In the genomic region with DNA sequence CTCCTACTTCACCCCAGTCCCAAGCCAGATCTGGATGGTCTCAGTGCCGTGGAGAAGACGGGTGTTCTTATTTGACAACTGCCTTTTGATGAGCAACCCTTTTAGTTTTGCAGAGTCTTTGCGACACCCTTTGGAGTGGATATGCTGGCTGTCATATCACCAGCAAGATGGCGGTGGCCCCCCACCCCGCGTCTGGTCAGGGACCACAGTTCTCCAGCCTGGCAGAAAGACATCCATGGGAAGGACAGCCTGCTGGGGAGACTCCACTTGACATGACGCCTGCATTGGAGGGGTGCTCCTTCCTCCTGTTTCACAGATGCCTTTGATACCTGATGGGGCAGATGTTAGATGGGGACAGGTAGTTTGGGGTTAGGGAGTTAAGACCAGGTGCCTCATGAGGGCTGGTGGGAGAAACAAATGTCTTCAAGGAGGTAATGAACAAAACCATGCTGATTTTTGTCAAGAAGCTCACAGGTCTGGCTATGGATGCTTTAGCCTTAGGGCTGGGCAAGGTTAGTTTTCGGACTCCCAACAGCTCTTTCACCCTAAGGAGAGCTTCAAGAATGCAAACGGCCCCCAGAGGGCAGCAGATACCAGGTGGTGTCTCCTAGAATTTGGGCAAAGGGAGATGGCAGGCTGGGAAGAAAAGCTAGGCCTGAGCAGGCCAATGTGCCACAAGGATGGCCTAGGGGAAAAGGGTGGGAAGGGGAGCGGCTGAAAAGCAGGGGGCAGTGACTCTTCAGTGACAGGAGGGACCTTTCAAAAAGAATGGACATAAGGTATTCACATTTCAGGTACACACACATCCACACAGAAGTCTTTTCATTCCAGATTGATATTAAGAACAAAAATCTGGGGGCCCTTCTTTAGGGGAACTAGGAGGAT, we compare ENCODE assay signal across 9 cellular contexts.
A peak's percentile ranks its signal among the peaks of the same experiment; 100 is the strongest.
DNase-seq lines count a peak whose midpoint lies in the region; ATAC-seq, FAIRE-seq and TF ChIP-seq lines count a peak whose summit lies in the region.
"Had no signal": no experiment of that assay in that cellular context is flagged by ENCODE, and none has a peak within 500 bp of the region (broad histone marks: within the 10 kb centered on the region; RNA-seq: fewer than 3 reads in every experiment).

No MANE protein-coding gene starts in this region.

- no peaks in the 10 kb centered on the region for H3K9me3 Mint-ChIP-seq in activated CD4-positive, alpha-beta memory T cell treated with anti-CD3 and anti-CD28 coated beads for 36 hours

- H4K20me1 ChIP-seq in MM.1S (ENCODE audit: insufficient read depth, low read length): no peaks in the 10 kb centered on the region
- H4K20me1 ChIP-seq: BLaER1 had no signal

- no peaks in the 10 kb centered on the region for H3K4me1 ChIP-seq in MM.1S (ENCODE audit: low read length)
- H3K4me1 ChIP-seq in prostate gland (replicated peaks): no peaks in the 10 kb centered on the region

- no peak for FAIRE-seq in RCC 7860 (lab: Jason Lieb, UNC)

- POLR2A ChIA-PET in activated CD4-positive, alpha-beta memory T cell treated with anti-CD3 and anti-CD28 coated beads for 36 hours (lab: Charles Lee): no interaction called here

- H3F3A ChIP-seq in MM.1S (ENCODE audit: insufficient read depth, low read length): no peaks in the 10 kb centered on the region

- no peak for ATAC-seq in GM18909 (IDR thresholded peaks at IDR 0.05; ENCODE audit: poor library complexity, unreplicated experiment)

- H3K27ac ChIP-seq in MM.1S (ENCODE audit: low read length): no peak overlapping the region
- H3K27ac ChIP-seq in prostate gland: no peak overlapping the region
- H3K27ac ChIP-seq: BLaER1 had no signal

- no peaks in the 10 kb centered on the region for H3K9me2 ChIP-seq in MM.1S (replicated peaks; ENCODE audit: insufficient read depth, low read length)

- intact Hi-C loops in activated CD4-positive, alpha-beta memory T cell treated with anti-CD3 and anti-CD28 coated beads for 36 hours (cut with micrococcal nuclease): loop anchor here (5.0 kb wide), 1 partner anchor 384 kb away; no protein-coding TSS in a partner anchor
- intact Hi-C loops in prostate gland (cut with DNase I): no loop called here

- H3K27ac Mint-ChIP-seq in activated CD4-positive, alpha-beta memory T cell treated with anti-CD3 and anti-CD28 coated beads for 36 hours: no peak overlapping the region

- no peaks in the 10 kb centered on the region for H3K27me3 ChIP-seq in MM.1S (replicated peaks; ENCODE audit: insufficient read depth, low read length)
- H3K27me3 ChIP-seq in prostate gland (replicated peaks; ENCODE audit: insufficient read depth): no peaks in the 10 kb centered on the region
- H3K27me3 ChIP-seq: BLaER1 had no signal

- H3K4me3 Mint-ChIP-seq in activated CD4-positive, alpha-beta memory T cell treated with anti-CD3 and anti-CD28 coated beads for 36 hours: no peak overlapping the region

- TF ChIP-seq CTCF in MM.1S (IDR thresholded peaks at IDR 0.05; ENCODE audit: low read length) (peak; percentile 50), fibroblast of the aortic adventitia (IDR thresholded peaks at IDR 0.05; ENCODE audit: insufficient read depth, low read length) (peak; percentile 62), prostate gland (IDR thresholded peaks at IDR 0.05) (peak in 3 of 4 experiments; percentile 39 to 43 (median 40))

- H3K36me3 ChIP-seq in MM.1S (replicated peaks; ENCODE audit: insufficient read depth, low read length): no peaks in the 10 kb centered on the region
- no peaks in the 10 kb centered on the region for H3K36me3 ChIP-seq in prostate gland

- peaks cover 10% of the 10 kb centered on the region for H3K36me3 Mint-ChIP-seq in activated CD4-positive, alpha-beta memory T cell treated with anti-CD3 and anti-CD28 coated beads for 36 hours

- no peaks in the 10 kb centered on the region for H3K9me3 ChIP-seq in MM.1S (replicated peaks; ENCODE audit: insufficient read depth, low read length)
- H3K9me3 ChIP-seq in prostate gland: no peaks in the 10 kb centered on the region
- H3K9me3 ChIP-seq: BLaER1 had no signal

- no peak overlapping the region for H3K9ac ChIP-seq in MM.1S (ENCODE audit: low read length)
- H3K9ac ChIP-seq: BLaER1 had no signal

- TF ChIP-seq POLR2A in prostate gland (IDR thresholded peaks at IDR 0.05): no peak

- no peaks in the 10 kb centered on the region for H3K27me3 Mint-ChIP-seq in activated CD4-positive, alpha-beta memory T cell treated with anti-CD3 and anti-CD28 coated beads for 36 hours

- DNase-seq in DMS53 (lab: John Stamatoyannopoulos, UW): peak; percentile 49
- no peak for DNase-seq in DMS53 treated with DMSO at 0.1 percent for 48 hours (lab: John Stamatoyannopoulos, UW; ENCODE audit: unreplicated experiment)
- peak; percentile 13 for DNase-seq in MM.1S
- peak; percentile 61 for DNase-seq in activated CD4-positive, alpha-beta memory T cell treated with anti-CD3 and anti-CD28 coated beads for 36 hours
- peak; percentile 54 for DNase-seq in fibroblast of the aortic adventitia (ENCODE audit: low read depth)
- DNase-seq in prostate gland (ENCODE audit: low spot score): peak; percentile 33
- no peak for DNase-seq in RCC 7860 (ENCODE audit: low spot score)

- WGBS in prostate gland: 88% methylated on average over 10 of the region's 10 CpGs

- no peak overlapping the region for H3K4me2 ChIP-seq in MM.1S (ENCODE audit: low read depth, low read length)
- H3K4me2 ChIP-seq: BLaER1 had no signal

- CTCF ChIA-PET in activated CD4-positive, alpha-beta memory T cell treated with anti-CD3 and anti-CD28 coated beads for 36 hours (lab: Charles Lee): interaction anchor here (0.6 to 6.3 kb wide), 22 partner anchors 8 to 444 kb away, joined by 3 to 85 read pairs (median 4); a partner anchor contains a TSS

- H2AFZ ChIP-seq in MM.1S (ENCODE audit: low read length): no peak overlapping the region

- no peak overlapping the region for H3K4me3 ChIP-seq in MM.1S (ENCODE audit: low read length)
- no peak overlapping the region for H3K4me3 ChIP-seq in fibroblast of the aortic adventitia (ENCODE audit: low read depth, low read length)
- no peak overlapping the region for H3K4me3 ChIP-seq in prostate gland
- H3K4me3 ChIP-seq: BLaER1 had no signal

- H3K4me1 Mint-ChIP-seq in activated CD4-positive, alpha-beta memory T cell treated with anti-CD3 and anti-CD28 coated beads for 36 hours (ENCODE audit: low read depth): no peaks in the 10 kb centered on the region

- no peaks in the 10 kb centered on the region for H3K79me2 ChIP-seq in MM.1S (ENCODE audit: low read length)

Comparison
In these comparisons a context has a peak if more than half of its experiments do, and no peak if none do; other contexts are left out.
1. DNase-seq: peak in DMS53 (single experiment), MM.1S (single experiment), activated CD4-positive, alpha-beta memory T cell treated with anti-CD3 and anti-CD28 coated beads for 36 hours (single experiment), fibroblast of the aortic adventitia (single experiment) and prostate gland (single experiment); none in DMS53 treated with DMSO at 0.1 percent for 48 hours (single experiment) and RCC 7860 (single experiment).
2. Peak in every context shown above with its lines, with median percentiles within 50 percentile points of each other: CTCF ChIP-seq.